ENCODE assay signal across 27 cellular contexts in genomic region chr19:16384688-16385087, GRCh38.
A peak's percentile ranks its signal among the peaks of the same experiment; 100 is the strongest.
DNase-seq lines count a peak whose midpoint lies in the region; ATAC-seq and TF ChIP-seq lines count a peak whose summit lies in the region.
"Had no signal": no experiment of that assay in that cellular context is flagged by ENCODE, and none has a peak within 500 bp of the region (broad histone marks: within the 10 kb centered on the region; RNA-seq: fewer than 3 reads in every experiment).

No MANE protein-coding gene starts in this region.

- peaks cover 68% of the 10 kb centered on the region for H3K36me3 Mint-ChIP-seq in activated CD4-positive, alpha-beta T cell treated with anti-CD3 and anti-CD28 coated beads, Interleukin-2, amount 10 ng/mL, durations not matched to agents 7 days and 5 days (ENCODE audit: low read depth)
- H3K36me3 Mint-ChIP-seq in activated CD4-positive, alpha-beta T cell treated with anti-CD3 and anti-CD28 coated beads for 36 hours (ENCODE audit: low read depth) = peaks cover 41% of the 10 kb centered on the region
- H3K36me3 Mint-ChIP-seq in naive thymus-derived CD4-positive, alpha-beta T cell = peaks cover 10 to 51% (median 47%) of the 10 kb centered on the region in 5 donors
- peaks cover 65 to 75% of the 10 kb centered on the region in 2 donors for H3K36me3 Mint-ChIP-seq in stimulated activated naive B cell treated with anti-CD40 and anti-IgM and Interleukin-4, amounts not matched to agents 10 μg/mL and 1 μg/mL and 100 μg/mL, for 72 hours

- TF ChIP-seq CTCF in A673 (conservative IDR thresholded peaks at IDR 0.05; ENCODE audit: low read depth, low read length) = no peak

- H3K36me3 ChIP-seq in naive thymus-derived CD4-positive, alpha-beta T cell (ENCODE audit: control insufficient read depth in 2 of 3, insufficient read depth in 3 of 3, low read length in 3 of 3) = peaks cover 0 to 46% (median 4%) of the 10 kb centered on the region in 3 experiments
- peaks cover 32% of the 10 kb centered on the region for H3K36me3 ChIP-seq in A673 (ENCODE audit: insufficient read depth, low read length, poor library complexity, severe bottlenecking)

- no peaks in the 10 kb centered on the region for H3K27me3 ChIP-seq in naive thymus-derived CD4-positive, alpha-beta T cell (ENCODE audit: control insufficient read depth in 2 of 2, insufficient read depth in 2 of 2, low read length in 2 of 2)
- no peaks in the 10 kb centered on the region for H3K27me3 ChIP-seq in A673 (replicated peaks; ENCODE audit: insufficient read depth, low read depth, low read length, poor library complexity)
- H3K27me3 ChIP-seq: adrenal gland, brain microvascular endothelial cell, upper lobe of left lung had no signal

- peaks cover 36 to 43% of the 10 kb centered on the region in 2 donors for H3K4me1 ChIP-seq in naive thymus-derived CD4-positive, alpha-beta T cell (ENCODE audit: control insufficient read depth in 2 of 2, insufficient read depth in 2 of 2, low read length in 2 of 2)
- no peaks in the 10 kb centered on the region for H3K4me1 ChIP-seq in A673 (ENCODE audit: insufficient read depth, low read length, poor library complexity, severe bottlenecking)

- CTCF ChIA-PET in activated CD4-positive, alpha-beta T cell treated with anti-CD3 and anti-CD28 coated beads, Interleukin-2, amount 10 ng/mL, durations not matched to agents 7 days and 5 days (lab: Charles Lee) = interaction anchor here (4.8 kb wide), 1 partner anchor 13 kb away, joined by 31 read pairs; no protein-coding TSS in a partner anchor
- CTCF ChIA-PET in activated CD4-positive, alpha-beta T cell treated with anti-CD3 and anti-CD28 coated beads for 36 hours (lab: Charles Lee) = interaction anchor here (0.6 to 3.9 kb wide), 3 partner anchors 138 to 1828 kb away, joined by 3 to 84 read pairs (median 3); no protein-coding TSS in a partner anchor
- CTCF ChIA-PET in naive thymus-derived CD4-positive, alpha-beta T cell (lab: Charles Lee) = interaction anchor here (4.4 to 5.5 kb wide), 3 partner anchors 14 to 138 kb away, joined by 70 to 140 read pairs (median 85); no protein-coding TSS in a partner anchor
- CTCF ChIA-PET in A673 (lab: Charles Lee) = no interaction called here

- intact Hi-C loops in activated CD4-positive, alpha-beta T cell treated with anti-CD3 and anti-CD28 coated beads for 36 hours (cut with DNase I, micrococcal nuclease) = loop anchor here in 1 of 2 experiments (10.0 kb wide), 1 partner anchor 760 kb away; no protein-coding TSS in a partner anchor
- intact Hi-C loops in cardiac septum (cut with DNase I) (loop anchor here (5.0 kb wide), 1 partner anchor 187 kb away; the partner anchor contains the start of gene AP1M1), A673 (cut with micrococcal nuclease; ENCODE audit: unreplicated experiment) (loop anchor here (10.0 kb wide), 2 partner anchors 340 to 760 kb away; no protein-coding TSS in a partner anchor)
- intact Hi-C loops in naive thymus-derived CD4-positive, alpha-beta T cell (cut with micrococcal nuclease) = no loop called here

- H3K4me3 ChIP-seq in naive thymus-derived CD4-positive, alpha-beta T cell (ENCODE audit: low read length) = no peak overlapping the region
- H3K4me3 ChIP-seq in A673 (ENCODE audit: low read depth, low read length, poor library complexity, severe bottlenecking) = no peak overlapping the region
- H3K4me3 ChIP-seq: adrenal gland, PC-9, upper lobe of left lung had no signal

- DNase-seq in activated CD4-positive, alpha-beta T cell treated with anti-CD3 and anti-CD28 coated beads, Interleukin-2, amount 10 ng/mL, durations not matched to agents 7 days and 5 days = peak; percentile 3
- DNase-seq in activated CD4-positive, alpha-beta T cell treated with anti-CD3 and anti-CD28 coated beads for 36 hours = no peak
- DNase-seq in cardiac septum (ENCODE audit: low spot score) = peak; percentile 72
- no peak for DNase-seq in naive thymus-derived CD4-positive, alpha-beta T cell
- DNase-seq in stimulated activated naive B cell treated with anti-CD40 and anti-IgM and Interleukin-4, amounts not matched to agents 10 μg/mL and 1 μg/mL and 100 μg/mL, for 72 hours = no peak
- DNase-seq in A673 (ENCODE audit: low spot score) = no peak
- no peak for DNase-seq in GF-D8 (lab: John Stamatoyannopoulos, UW)
- no peak for DNase-seq in HPDE6-E6E7 (ENCODE audit: extremely low spot score)
- DNase-seq: activated CD4-positive, CD25-positive, alpha-beta regulatory T cell; activated CD8-positive, alpha-beta T cell treated with anti-CD3 and anti-CD28 coated beads, Interleukin-2, amount 10 ng/mL, durations not matched to agents 7 days and 5 days; activated gamma-delta T cell treated with Interleukin-2 at 50 U/mL for 16 hours; activated T-cell treated with anti-CD3 and anti-CD28 coated beads for 4 hours; AML-193; brain microvascular endothelial cell; cortex of kidney; endodermal cell; GDM1; NCI-H1417 treated with DMSO at 0.1 percent for 48 hours; NCI-H2081 treated with DMSO at 0.1 percent for 48 hours; NCI-H524; PC-9; SHP77 treated with DMSO at 0.1 percent for 48 hours; SW 1271; upper lobe of left lung had no signal

- peak overlapping the region; percentile 31 for H3K27ac Mint-ChIP-seq in activated CD4-positive, alpha-beta T cell treated with anti-CD3 and anti-CD28 coated beads, Interleukin-2, amount 10 ng/mL, durations not matched to agents 7 days and 5 days
- H3K27ac Mint-ChIP-seq in activated CD4-positive, alpha-beta T cell treated with anti-CD3 and anti-CD28 coated beads for 36 hours = no peak overlapping the region
- H3K27ac Mint-ChIP-seq in naive thymus-derived CD4-positive, alpha-beta T cell = peak overlapping the region; percentile 3 to 84 (median 77)
- peak overlapping the region; percentile 71 for H3K27ac Mint-ChIP-seq in stimulated activated naive B cell treated with anti-CD40 and anti-IgM and Interleukin-4, amounts not matched to agents 10 μg/mL and 1 μg/mL and 100 μg/mL, for 72 hours
- H3K27ac Mint-ChIP-seq: activated CD8-positive, alpha-beta T cell treated with anti-CD3 and anti-CD28 coated beads, Interleukin-2, amount 10 ng/mL, durations not matched to agents 7 days and 5 days; endodermal cell had no signal

- H3K27me3 Mint-ChIP-seq in activated CD4-positive, alpha-beta T cell treated with anti-CD3 and anti-CD28 coated beads, Interleukin-2, amount 10 ng/mL, durations not matched to agents 7 days and 5 days = no peaks in the 10 kb centered on the region
- H3K27me3 Mint-ChIP-seq in activated CD4-positive, alpha-beta T cell treated with anti-CD3 and anti-CD28 coated beads for 36 hours = no peaks in the 10 kb centered on the region
- no peaks in the 10 kb centered on the region for H3K27me3 Mint-ChIP-seq in naive thymus-derived CD4-positive, alpha-beta T cell
- no peaks in the 10 kb centered on the region for H3K27me3 Mint-ChIP-seq in stimulated activated naive B cell treated with anti-CD40 and anti-IgM and Interleukin-4, amounts not matched to agents 10 μg/mL and 1 μg/mL and 100 μg/mL, for 72 hours

- H3K4me3 Mint-ChIP-seq in activated CD4-positive, alpha-beta T cell treated with anti-CD3 and anti-CD28 coated beads, Interleukin-2, amount 10 ng/mL, durations not matched to agents 7 days and 5 days = no peak overlapping the region
- H3K4me3 Mint-ChIP-seq in activated CD4-positive, alpha-beta T cell treated with anti-CD3 and anti-CD28 coated beads for 36 hours = no peak overlapping the region
- H3K4me3 Mint-ChIP-seq in naive thymus-derived CD4-positive, alpha-beta T cell = peak overlapping the region in 2 of 10 donors; percentile 10 to 29
- peak overlapping the region in 1 of 2 donors; percentile 41 for H3K4me3 Mint-ChIP-seq in stimulated activated naive B cell treated with anti-CD40 and anti-IgM and Interleukin-4, amounts not matched to agents 10 μg/mL and 1 μg/mL and 100 μg/mL, for 72 hours
- H3K4me3 Mint-ChIP-seq: activated CD8-positive, alpha-beta T cell treated with anti-CD3 and anti-CD28 coated beads, Interleukin-2, amount 10 ng/mL, durations not matched to agents 7 days and 5 days; endodermal cell had no signal

- H3K9me3 ChIP-seq in naive thymus-derived CD4-positive, alpha-beta T cell (ENCODE audit: control insufficient read depth in 2 of 3, low read length in 3 of 3) = peaks cover 0 to 5% (median 0%) of the 10 kb centered on the region in 3 experiments
- no peaks in the 10 kb centered on the region for H3K9me3 ChIP-seq in A673 (ENCODE audit: low read depth, low read length, poor library complexity, severe bottlenecking)
- H3K9me3 ChIP-seq: adrenal gland, upper lobe of left lung had no signal

- H3K9me3 Mint-ChIP-seq in activated CD4-positive, alpha-beta T cell treated with anti-CD3 and anti-CD28 coated beads, Interleukin-2, amount 10 ng/mL, durations not matched to agents 7 days and 5 days = peaks cover 3% of the 10 kb centered on the region
- H3K9me3 Mint-ChIP-seq in activated CD4-positive, alpha-beta T cell treated with anti-CD3 and anti-CD28 coated beads for 36 hours (ENCODE audit: low read depth) = peaks cover 2% of the 10 kb centered on the region
- H3K9me3 Mint-ChIP-seq in naive thymus-derived CD4-positive, alpha-beta T cell = peaks cover 0 to 26% (median 8%) of the 10 kb centered on the region in 11 donors
- H3K9me3 Mint-ChIP-seq in stimulated activated naive B cell treated with anti-CD40 and anti-IgM and Interleukin-4, amounts not matched to agents 10 μg/mL and 1 μg/mL and 100 μg/mL, for 72 hours = peaks cover 6 to 11% of the 10 kb centered on the region in 2 donors

- no TSS peak for BruUV-seq in A673 (replicated peaks; lab: Mats Ljungman, UMichigan)

- H3K4me1 Mint-ChIP-seq in activated CD4-positive, alpha-beta T cell treated with anti-CD3 and anti-CD28 coated beads, Interleukin-2, amount 10 ng/mL, durations not matched to agents 7 days and 5 days = peaks cover 57% of the 10 kb centered on the region
- peaks cover 35% of the 10 kb centered on the region for H3K4me1 Mint-ChIP-seq in activated CD4-positive, alpha-beta T cell treated with anti-CD3 and anti-CD28 coated beads for 36 hours
- peaks cover 25 to 64% (median 54%) of the 10 kb centered on the region in 7 donors for H3K4me1 Mint-ChIP-seq in naive thymus-derived CD4-positive, alpha-beta T cell
- H3K4me1 Mint-ChIP-seq in stimulated activated naive B cell treated with anti-CD40 and anti-IgM and Interleukin-4, amounts not matched to agents 10 μg/mL and 1 μg/mL and 100 μg/mL, for 72 hours = peaks cover 39 to 65% of the 10 kb centered on the region in 2 donors
- H3K4me1 Mint-ChIP-seq: endodermal cell had no signal

- no peak overlapping the region for H3K27ac ChIP-seq in naive thymus-derived CD4-positive, alpha-beta T cell (ENCODE audit: low read depth, low read length)
- H3K27ac ChIP-seq in A673 (ENCODE audit: low read depth, low read length, poor library complexity, severe bottlenecking) = no peak overlapping the region
- H3K27ac ChIP-seq: brain microvascular endothelial cell, KMS-11, PC-9 had no signal

- POLR2A ChIA-PET in activated CD4-positive, alpha-beta T cell treated with anti-CD3 and anti-CD28 coated beads, Interleukin-2, amount 10 ng/mL, durations not matched to agents 7 days and 5 days (lab: Charles Lee) = no interaction called here
- POLR2A ChIA-PET in activated CD4-positive, alpha-beta T cell treated with anti-CD3 and anti-CD28 coated beads for 36 hours (lab: Charles Lee) = no interaction called here
- POLR2A ChIA-PET in naive thymus-derived CD4-positive, alpha-beta T cell (lab: Charles Lee) = interaction anchor here (5.5 to 35.0 kb wide), 3 partner anchors 22 to 138 kb away, joined by 87 to 4370 read pairs (median 1067); partner anchors contain the start of gene KLF2
- POLR2A ChIA-PET in A673 (lab: Charles Lee; ENCODE audit: low non-redundant PET) = no interaction called here

- ATAC-seq in activated CD4-positive, alpha-beta T cell treated with anti-CD3 and anti-CD28 coated beads for 36 hours = no peak
- ATAC-seq in naive thymus-derived CD4-positive, alpha-beta T cell = no peak
- ATAC-seq in stimulated activated naive B cell treated with anti-CD40 and anti-IgM and Interleukin-4, amounts not matched to agents 10 μg/mL and 1 μg/mL and 100 μg/mL, for 72 hours (replicated peaks) = no peak
- ATAC-seq: activated CD8-positive, alpha-beta T cell treated with anti-CD3 and anti-CD28 coated beads, Interleukin-2, amount 10 ng/mL, durations not matched to agents 7 days and 5 days; right cardiac atrium had no signal

Comparison
In these comparisons a context has a peak if more than half of its experiments do, and no peak if none do; other contexts are left out.
1. DNase-seq: peak in activated CD4-positive, alpha-beta T cell treated with anti-CD3 and anti-CD28 coated beads, Interleukin-2, amount 10 ng/mL, durations not matched to agents 7 days and 5 days (single experiment) and cardiac septum (single experiment); none in activated CD4-positive, alpha-beta T cell treated with anti-CD3 and anti-CD28 coated beads for 36 hours (single experiment), naive thymus-derived CD4-positive, alpha-beta T cell (0 of 9), stimulated activated naive B cell treated with anti-CD40 and anti-IgM and Interleukin-4, amounts not matched to agents 10 μg/mL and 1 μg/mL and 100 μg/mL, for 72 hours (single experiment), A673 (single experiment), GF-D8 (single experiment) and HPDE6-E6E7 (single experiment).
2. intact Hi-C loops: an anchor here in cardiac septum (5.0 kb wide) and A673 (10.0 kb wide); none called in naive thymus-derived CD4-positive, alpha-beta T cell.